Comparison of ENCODE assay signal across 17 cellular contexts in the genomic region with DNA sequence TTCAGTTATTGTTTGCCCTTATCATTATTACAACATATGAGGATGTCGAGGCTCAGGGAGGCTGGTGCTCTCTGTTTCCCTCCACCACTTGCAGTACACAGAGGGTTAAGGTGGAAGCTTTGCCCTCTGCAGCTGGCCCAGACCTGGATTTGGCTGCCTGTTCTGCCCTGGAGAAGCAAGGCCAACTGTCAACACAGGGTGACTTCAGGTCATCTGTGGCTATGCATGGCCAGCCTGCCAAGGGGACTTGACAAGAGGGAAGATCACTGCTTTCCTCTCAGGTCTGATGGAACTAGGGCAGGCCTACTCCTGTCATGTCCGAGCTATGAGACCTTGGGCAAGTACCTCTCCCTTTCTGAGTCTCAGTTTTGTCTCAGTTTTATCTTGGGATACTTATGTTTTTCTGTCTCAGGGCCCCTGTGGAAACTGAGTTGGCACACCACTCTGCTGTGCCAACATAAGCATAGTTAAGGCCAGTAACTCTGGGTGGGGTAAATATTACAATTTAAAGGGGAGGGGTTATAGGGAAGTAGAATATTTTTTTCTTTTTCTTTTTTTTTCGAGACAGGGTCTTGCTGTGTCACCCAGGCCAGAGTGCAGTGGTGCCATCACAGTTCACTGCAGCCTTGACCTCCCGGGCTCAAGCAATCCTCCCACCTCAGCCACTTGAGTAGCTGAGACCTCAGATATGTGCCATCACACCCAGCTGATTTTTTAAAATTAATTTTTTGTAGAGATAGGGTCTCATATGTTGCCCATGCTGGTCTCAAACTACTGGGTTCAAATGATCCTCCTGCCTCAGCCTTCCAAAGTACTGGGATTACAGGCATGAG. TPM values are rescaled to one million over a fixed set of nuclear protein-coding genes. Genes with fewer than 3 reads are reported as not detected.
DNase-seq lines count a peak whose midpoint lies in the region; ATAC-seq, FAIRE-seq and TF ChIP-seq lines count a peak whose summit lies in the region.
"Had no signal": no experiment of that assay in that cellular context is flagged by ENCODE, and none has a peak within 500 bp of the region (broad histone marks: within the 10 kb centered on the region; RNA-seq: fewer than 3 reads in every experiment).

No MANE protein-coding gene starts in this region.

- no peak overlapping the region for H2BK120ac ChIP-seq in H1 (replicated peaks; ENCODE audit: low read depth, low read length)

- no peak overlapping the region for H4K91ac ChIP-seq in H1 (replicated peaks; ENCODE audit: insufficient read length, low read length)

- TF ChIP-seq RAD21 in A549 (conservative IDR thresholded peaks at IDR 0.05 in 1 of 2, IDR thresholded peaks at IDR 0.05 in 1 of 2) (no peak), H1 (IDR thresholded peaks at IDR 0.05 in 1 of 2, conservative IDR thresholded peaks at IDR 0.05 in 1 of 2; ENCODE audit: low read depth in 2 of 2, low read length in 2 of 2) (no peak)

- H3K27me3 ChIP-seq in H1 (replicated peaks in 1 of 4; ENCODE audit: control insufficient read depth in 3 of 4, extremely low read depth in 1 of 4, insufficient read depth in 3 of 4, low read length in 3 of 4): no peaks in the 10 kb centered on the region
- H3K27me3 ChIP-seq: upper lobe of left lung had no signal

- H3K9me3 ChIP-seq in A549 (no peaks in the 10 kb centered on the region), H1 (ENCODE audit: insufficient read depth in 2 of 2, low read depth in 1 of 2, low read length in 1 of 2) (no peaks in the 10 kb centered on the region)
- H3K9me3 ChIP-seq: upper lobe of left lung had no signal

- H4K20me1 ChIP-seq in H1 (replicated peaks in 1 of 2; ENCODE audit: control insufficient read depth in 1 of 2, insufficient read depth in 2 of 2, low read length in 2 of 2): no peaks in the 10 kb centered on the region

- H2BK12ac ChIP-seq in H1 (ENCODE audit: low read depth, low read length): no peak overlapping the region

- no peak overlapping the region for H3K9ac ChIP-seq in H1 (replicated peaks in 1 of 4; ENCODE audit: extremely low read depth in 1 of 4, low read depth in 3 of 4, low read length in 3 of 4)

- no peak overlapping the region for H4K5ac ChIP-seq in H1 (ENCODE audit: insufficient read length, low read depth, low read length)

- H3K23me2 ChIP-seq in H1 (ENCODE audit: low read depth, low read length): no peaks in the 10 kb centered on the region

- no peak overlapping the region for H2BK15ac ChIP-seq in H1 (ENCODE audit: low read length)

- no peak for TF ChIP-seq POLR2A in A549 (IDR thresholded peaks at IDR 0.05; ENCODE audit: low read length)
- no peak for TF ChIP-seq POLR2A in H1 (IDR thresholded peaks at IDR 0.05; ENCODE audit: control extremely low read depth in 1 of 2, low read depth in 2 of 2, low read length in 2 of 2)

- no peak for FAIRE-seq in A549 (lab: Jason Lieb, UNC)
- no peak for FAIRE-seq in H1 (lab: Jason Lieb, UNC)
- FAIRE-seq in frontal cortex (lab: Jason Lieb, UNC): no peak
- FAIRE-seq: keratinocyte had no signal

- H3K79me1 ChIP-seq in H1 (ENCODE audit: low read depth, low read length): no peaks in the 10 kb centered on the region

- no peaks in the 10 kb centered on the region for H3K79me2 ChIP-seq in H1 (ENCODE audit: control insufficient read depth in 1 of 2, insufficient read depth in 2 of 2, low read length in 2 of 2)

- H3K27ac ChIP-seq in A549 (no peak overlapping the region), H1 (ENCODE audit: low read depth, low read length) (no peak overlapping the region)

- ATAC-seq in A549 (peak; percentile 34 to 40; a peak in 3 of 6 replicates), omental fat pad (ENCODE audit: low FRiP score) (peak; percentile 26), HG03520 (IDR thresholded peaks at IDR 0.05; ENCODE audit: unreplicated experiment) (no peak), HG02938 (IDR thresholded peaks at IDR 0.05; ENCODE audit: unreplicated experiment) (no peak)
- ATAC-seq: activated T-helper 17 cell treated with anti-CD3 and anti-CD28 coated beads, Interleukin-2, amount 50 U/mL, for 72 hours; naive thymus-derived CD4-positive, alpha-beta T cell had no signal

- no peak overlapping the region for H2AFZ ChIP-seq in H1 (ENCODE audit: low read length)

- H3K36me3 ChIP-seq in H1 (ENCODE audit: control insufficient read depth in 2 of 4, insufficient read depth in 4 of 4, low read length in 3 of 4): no peaks in the 10 kb centered on the region
- H3K36me3 ChIP-seq: upper lobe of left lung had no signal

- DNase-seq in A549 (ENCODE audit: low read depth in 1 of 2, low spot score in 1 of 2) (no peak), MV-4-11 (lab: John Stamatoyannopoulos, UW) (peak; percentile 36), H1 (ENCODE audit: low read depth in 1 of 2, low spot score in 2 of 2) (no peak), omental fat pad (ENCODE audit: low spot score) (no peak), frontal cortex (ENCODE audit: low spot score in 2 of 2) (no peak)
- no peak for DNase-seq in activated CD8-positive, alpha-beta memory T cell treated with anti-CD3 and anti-CD28 coated beads, Interleukin-2, amount 50 U/mL, for 48 hours
- DNase-seq: activated CD4-positive, alpha-beta T cell treated with anti-CD3 and anti-CD28 coated beads, Interleukin-2, amount 10 ng/mL, durations not matched to agents 7 days and 5 days; Kasumi-1; naive thymus-derived CD4-positive, alpha-beta T cell; NCI-H2107; upper lobe of left lung had no signal

- POLR2A ChIA-PET in A549 (lab: Yijun Ruan, JAX): no interaction called here
- POLR2A ChIA-PET in H1 (lab: Charles Lee; ENCODE audit: partially characterized antibody): interaction anchor here (0.6 to 2.5 kb wide), 3 partner anchors 10 to 15 kb away, joined by 3 to 6 read pairs (median 3); no protein-coding TSS in a partner anchor

- CTCF ChIA-PET in A549 (lab: Yijun Ruan, JAX): interaction anchor here (3.6 kb wide), 1 partner anchor 15 kb away, joined by 19 read pairs; no protein-coding TSS in a partner anchor
- CTCF ChIA-PET in H1 (lab: Charles Lee; ENCODE audit: partially characterized antibody): interaction anchor here (1.2 to 1.5 kb wide), 3 partner anchors 15 to 37 kb away, joined by 3 read pairs; no protein-coding TSS in a partner anchor

- TF ChIP-seq CTCF in A549 (IDR thresholded peaks at IDR 0.05) (no peak), H1 (IDR thresholded peaks at IDR 0.05; ENCODE audit: control extremely low read depth in 1 of 3, insufficient read depth in 1 of 3, low read depth in 1 of 3, low read length in 3 of 3) (no peak), omental fat pad (IDR thresholded peaks at IDR 0.05) (no peak)

- no peak overlapping the region for H3K4ac ChIP-seq in H1 (replicated peaks; ENCODE audit: insufficient read length, low read depth, low read length)

- WGBS in A549 (ENCODE audit: missing lambda C conversion rate): 59% methylated on average over 4 of the region's 4 CpGs
- 87% methylated on average over 3 of the region's 4 CpGs; no CpG with 5 or more reads in 1 of the 2 experiments for WGBS in H1 (ENCODE audit: extremely low coverage in 1 of 2, insufficient coverage in 1 of 2, insufficient read length in 1 of 2, insufficient replicate concordance in 2 of 2, low coverage in 1 of 2, low lambda C conversion rate in 2 of 2, missing lambda C conversion rate in 1 of 2), 2 experiments

- no peak overlapping the region for H3K23ac ChIP-seq in H1 (ENCODE audit: insufficient read length)

- no peak overlapping the region for H2BK20ac ChIP-seq in H1 (ENCODE audit: low read length)

- H2AK5ac ChIP-seq in H1 (ENCODE audit: low read depth, low read length): no peak overlapping the region

- H3K4me1 ChIP-seq in A549 (no peaks in the 10 kb centered on the region), H1 (replicated peaks in 1 of 4; ENCODE audit: control insufficient read depth in 3 of 4, insufficient read depth in 4 of 4, low read length in 3 of 4) (no peaks in the 10 kb centered on the region)

- H3K4me2 ChIP-seq in A549 (no peak overlapping the region), H1 (ENCODE audit: insufficient read depth in 1 of 2, low read depth in 2 of 2, low read length in 2 of 2) (no peak overlapping the region)
- H3K4me2 ChIP-seq: smooth muscle cell had no signal

- H3K14ac ChIP-seq in H1 (ENCODE audit: insufficient read length): no peak overlapping the region

- no peak for TF ChIP-seq EP300 in A549 (IDR thresholded peaks at IDR 0.05)
- TF ChIP-seq EP300 in H1 (IDR thresholded peaks at IDR 0.05; ENCODE audit: borderline replicate concordance in 1 of 2, low read depth in 2 of 2, low read length in 2 of 2): no peak

- H3K4me3 ChIP-seq in A549 (no peak overlapping the region), H1 (ENCODE audit: extremely low read depth in 1 of 4, insufficient read depth in 2 of 4, low read depth in 3 of 4, low read length in 4 of 4) (no peak overlapping the region)
- H3K4me3 ChIP-seq: smooth muscle cell, upper lobe of left lung had no signal

- H4K8ac ChIP-seq in H1 (ENCODE audit: extremely low read depth, insufficient read depth, low read length): no peak overlapping the region

- no peak overlapping the region for H3K56ac ChIP-seq in H1 (replicated peaks; ENCODE audit: insufficient read length, low read depth, low read length)

- H2BK5ac ChIP-seq in H1 (ENCODE audit: low read depth, low read length): 0 out of 2 replicates have a peak overlapping the region, but pooled peaks have one; percentile 2

- no peak overlapping the region for H3K18ac ChIP-seq in H1 (ENCODE audit: extremely low read depth, low read length)

RNA-seq across cellular contexts. Expression of a gene that starts 2.4 kb away (rescaled TPM):
- polyA plus RNA-seq in A549 (2011; rRNA removed): not detected in 2 replicates
- polyA plus RNA-seq in A549 (2012; cell fraction: cytosol; rRNA removed): not detected in 2 replicates
- polyA plus RNA-seq in A549 (2012; cell fraction: nucleus; rRNA removed): not detected in 2 replicates
- not detected in 3 replicates for polyA plus RNA-seq in A549 (2017; fragmentation: RNase III; extraction: RNeasy Plus Mini Kit Qiagen cat#74134 plus additional on column Dnase treatment)
- polyA minus RNA-seq in A549 (2011; rRNA and poly(A)+ RNA removed): not detected in 2 replicates
- not detected in 2 replicates for total RNA-seq in H1 (2021; fragmentation: NEBNext Ultra II Directional; extraction: Animal tissue kit (Norgen Biotek cat#: 25700))
- 0.11 TPM in 1 of 2 replicates, not detected in the other for polyA plus RNA-seq in H1 (2011; rRNA removed)
- polyA plus RNA-seq in H1 (2011; cell fraction: cytosol; rRNA removed): 0.13 TPM
- not detected for polyA plus RNA-seq in H1 (2011; cell fraction: nucleus; rRNA removed)
- polyA plus RNA-seq in H1 (2012, experiment 1 of 2): not detected in 4 replicates
- polyA plus RNA-seq in H1 (2012, experiment 2 of 2): not detected
- not detected for polyA plus RNA-seq in H1 (2013, experiment 1 of 2)
- not detected for polyA plus RNA-seq in H1 (2013, experiment 2 of 2)
- 0.16 TPM in 1 of 2 replicates, not detected in the other for polyA minus RNA-seq in H1 (2011; rRNA and poly(A)+ RNA removed)
- polyA minus RNA-seq in H1 (2011; cell fraction: cytosol; rRNA and poly(A)+ RNA removed): not detected
- not detected for polyA minus RNA-seq in H1 (2011; cell fraction: nucleus; rRNA and poly(A)+ RNA removed)
- 100 to 1,000 TPM in 1 of 4 donors, 10 to 100 TPM in 3; 12.7 to 119 (median 15.6) TPM for total RNA-seq in omental fat pad
- not detected for total RNA-seq in frontal cortex
- total RNA-seq: activated CD4-positive, alpha-beta T cell treated with anti-CD3 and anti-CD28 coated beads, Interleukin-2, amount 10 ng/mL, durations not matched to agents 7 days and 5 days; activated T-helper 17 cell treated with anti-CD3 and anti-CD28 coated beads, Interleukin-2, amount 50 U/mL, for 72 hours; naive thymus-derived CD4-positive, alpha-beta T cell; smooth muscle cell; T-helper 1 cell treated with Interleukin-12 subunit alpha and Interleukin-12 subunit beta and Interleukin-4 antibody, amounts not matched to agents 30 ng/mL and 1 ng/mL, for 36 hours had no signal
- polyA plus RNA-seq: keratinocyte; naive thymus-derived CD4-positive, alpha-beta T cell; smooth muscle cell had no signal

RNA-seq across cellular contexts. Expression of a gene that starts 18.4 kb away (rescaled TPM):
- polyA plus RNA-seq in A549 (2011; rRNA removed): 138 and 148 TPM in 2 replicates
- 270 and 298 TPM in 2 replicates for polyA plus RNA-seq in A549 (2012; cell fraction: cytosol; rRNA removed)
- polyA plus RNA-seq in A549 (2012; cell fraction: nucleus; rRNA removed): 179 and 187 TPM in 2 replicates
- 241 to 277 TPM (median 248 TPM) in 3 replicates for polyA plus RNA-seq in A549 (2017; fragmentation: RNase III; extraction: RNeasy Plus Mini Kit Qiagen cat#74134 plus additional on column Dnase treatment)
- polyA minus RNA-seq in A549 (2011; rRNA and poly(A)+ RNA removed): 27.2 and 43.9 TPM in 2 replicates
- total RNA-seq in H1 (2021; fragmentation: NEBNext Ultra II Directional; extraction: Animal tissue kit (Norgen Biotek cat#: 25700)): 216 and 218 TPM in 2 replicates
- polyA plus RNA-seq in H1 (2011; rRNA removed): 356 and 477 TPM in 2 replicates
- 212 TPM for polyA plus RNA-seq in H1 (2011; cell fraction: cytosol; rRNA removed)
- 149 TPM for polyA plus RNA-seq in H1 (2011; cell fraction: nucleus; rRNA removed)
- 170 to 347 TPM (median 216 TPM) in 4 replicates for polyA plus RNA-seq in H1 (2012, experiment 1 of 2)
- polyA plus RNA-seq in H1 (2012, experiment 2 of 2): 178 TPM
- 337 TPM for polyA plus RNA-seq in H1 (2013, experiment 1 of 2)
- 332 TPM for polyA plus RNA-seq in H1 (2013, experiment 2 of 2)
- 17.2 and 27.2 TPM in 2 replicates for polyA minus RNA-seq in H1 (2011; rRNA and poly(A)+ RNA removed)
- 64.3 TPM for polyA minus RNA-seq in H1 (2011; cell fraction: cytosol; rRNA and poly(A)+ RNA removed)
- 68.1 TPM for polyA minus RNA-seq in H1 (2011; cell fraction: nucleus; rRNA and poly(A)+ RNA removed)
- total RNA-seq in omental fat pad: 100 to 1,000 TPM in 1 of 4 donors, 10 to 100 TPM in 3; 57.8 to 136 (median 75.5) TPM
- 88.9 TPM for total RNA-seq in frontal cortex

RNA-seq across cellular contexts. Expression of a gene that starts 38.2 kb away (rescaled TPM):
- polyA plus RNA-seq in A549 (2011; rRNA removed) (3.2 and 3.6 TPM in 2 replicates), A549 (2017; fragmentation: RNase III; extraction: RNeasy Plus Mini Kit Qiagen cat#74134 plus additional on column Dnase treatment) (2.4 to 2.7 TPM (median 2.6 TPM) in 3 replicates), H1 (2011; rRNA removed) (15.2 and 24.9 TPM in 2 replicates)
- 2.6 and 2.8 TPM in 2 replicates for polyA plus RNA-seq in A549 (2012; cell fraction: cytosol; rRNA removed)
- 0.92 and 1.0 TPM in 2 replicates for polyA plus RNA-seq in A549 (2012; cell fraction: nucleus; rRNA removed)
- 1.6 and 3.2 TPM in 2 replicates for polyA minus RNA-seq in A549 (2011; rRNA and poly(A)+ RNA removed)
- total RNA-seq in H1 (2021; fragmentation: NEBNext Ultra II Directional; extraction: Animal tissue kit (Norgen Biotek cat#: 25700)): 21.6 and 22.7 TPM in 2 replicates
- 17.9 TPM for polyA plus RNA-seq in H1 (2011; cell fraction: cytosol; rRNA removed)
- 12.9 TPM for polyA plus RNA-seq in H1 (2011; cell fraction: nucleus; rRNA removed)
- 20.3 to 23.4 TPM (median 21.1 TPM) in 4 replicates for polyA plus RNA-seq in H1 (2012, experiment 1 of 2)
- polyA plus RNA-seq in H1 (2012, experiment 2 of 2): 17.4 TPM
- polyA plus RNA-seq in H1 (2013, experiment 1 of 2): 18.7 TPM
- polyA plus RNA-seq in H1 (2013, experiment 2 of 2): 19.4 TPM
- polyA minus RNA-seq in H1 (2011; rRNA and poly(A)+ RNA removed): 22.3 and 25.4 TPM in 2 replicates
- polyA minus RNA-seq in H1 (2011; cell fraction: cytosol; rRNA and poly(A)+ RNA removed): 10.3 TPM
- polyA minus RNA-seq in H1 (2011; cell fraction: nucleus; rRNA and poly(A)+ RNA removed): 6.5 TPM
- total RNA-seq in omental fat pad (1 to 10 TPM; 3.5 to 8.4 (median 6.2) TPM), frontal cortex (0.82 TPM)

Comparison
In these comparisons a context has a peak if more than half of its experiments do, and no peak if none do; other contexts are left out.
1. ATAC-seq: peak in A549 (2 of 2) and omental fat pad (single experiment); none in HG03520 (single experiment) and HG02938 (single experiment).
2. RNA of a gene that starts 2.4 kb away (total RNA-seq): 12.7 to 119 TPM in omental fat pad; not detected in H1 and not detected in frontal cortex (single experiment); every median in the first group is over 10 times any median in the second.